32 cellular contexts compared by ENCODE assay signal in genomic region chr13:81408647-81409046, GRCh38.
"Had no signal": no experiment of that assay in that cellular context is flagged by ENCODE, and none has a peak within 500 bp of the region (broad histone marks: within the 10 kb centered on the region; RNA-seq: fewer than 3 reads in every experiment).

No MANE protein-coding gene starts in this region.

- H3K4me1 ChIP-seq: adrenal gland, ascending aorta, breast epithelium had no signal

- ATAC-seq: activated naive CD4-positive, alpha-beta T cell treated with anti-CD3 and anti-CD28 coated beads, Interleukin-2, amount 50 U/mL, for 72 hours; activated naive CD8-positive, alpha-beta T cell treated with anti-CD3 and anti-CD28 coated beads, Interleukin-2, amount 50 U/mL, for 24 hours; activated T-cell treated with anti-CD3 and anti-CD28 coated beads, Interleukin-2, amount 50 U/mL, for 4 hours; activated T-cell treated with anti-CD3 and anti-CD28 coated beads, Interleukin-2, amount 50 U/mL, for 72 hours; activated T-helper 17 cell treated with anti-CD3 and anti-CD28 coated beads, Interleukin-2, amount 50 U/mL, for 72 hours; body of pancreas had no signal

- H3K4me3 ChIP-seq: adrenal gland, ascending aorta, body of pancreas, breast epithelium, cardiac muscle cell had no signal

- DNase-seq: activated effector memory CD4-positive, alpha-beta T cell treated with anti-CD3 and anti-CD28 coated beads, Interleukin-2, amount 50 U/mL, for 16 hours; activated effector memory CD4-positive, alpha-beta T cell treated with Interleukin-2 at 50 U/mL for 16 hours; activated gamma-delta T cell; activated gamma-delta T cell treated with Interleukin-2 at 50 U/mL for 16 hours; activated naive CD4-positive, alpha-beta T cell; activated naive CD4-positive, alpha-beta T cell treated with anti-CD3 and anti-CD28 coated beads for 36 hours; activated naive CD4-positive, alpha-beta T cell treated with anti-CD3 and anti-CD28 coated beads, Interleukin-2, amount 10 ng/mL, durations not matched to agents 7 days and 5 days; activated naive CD4-positive, alpha-beta T cell treated with anti-CD3 and anti-CD28 coated beads, Interleukin-2, amount 50 U/mL, for 16 hours; activated naive CD4-positive, alpha-beta T cell treated with Interleukin-2 at 50 U/mL for 16 hours; activated naive CD8-positive, alpha-beta T cell treated with anti-CD3 and anti-CD28 coated beads for 36 hours; activated naive CD8-positive, alpha-beta T cell treated with anti-CD3 and anti-CD28 coated beads, Interleukin-2, amount 10 ng/mL, durations not matched to agents 7 days and 5 days; activated naive CD8-positive, alpha-beta T cell treated with anti-CD3 and anti-CD28 coated beads, Interleukin-2, amount 50 U/mL, for 24 hours; activated T-cell treated with anti-CD3 and anti-CD28 coated beads, Interleukin-2, amount 50 U/mL, for 1 hour; activated T-cell treated with anti-CD3 and anti-CD28 coated beads, Interleukin-2, amount 50 U/mL, for 24 hours; activated T-cell treated with anti-CD3 and anti-CD28 coated beads, Interleukin-2, amount 50 U/mL, for 4 hours; activated T-cell treated with anti-CD3 and anti-CD28 coated beads, Interleukin-2, amount 50 U/mL, for 48 hours; activated T-cell treated with anti-CD3 and anti-CD28 coated beads, Interleukin-2, amount 50 U/mL, for 72 hours; adrenal gland; amniotic stem cell; amygdala; anterior cingulate cortex; aorta; body of pancreas; brain microvascular endothelial cell; caudate nucleus; central memory CD4-positive, alpha-beta T cell; cerebellar nuclear complex had no signal

- H3K36me3 ChIP-seq: adrenal gland, ascending aorta, brain microvascular endothelial cell, breast epithelium, cardiac muscle cell had no signal

- H3K9me3 ChIP-seq: adrenal gland, ascending aorta, body of pancreas, breast epithelium had no signal
